ENCODE assay signal across 15 cellular contexts in the genomic region with DNA sequence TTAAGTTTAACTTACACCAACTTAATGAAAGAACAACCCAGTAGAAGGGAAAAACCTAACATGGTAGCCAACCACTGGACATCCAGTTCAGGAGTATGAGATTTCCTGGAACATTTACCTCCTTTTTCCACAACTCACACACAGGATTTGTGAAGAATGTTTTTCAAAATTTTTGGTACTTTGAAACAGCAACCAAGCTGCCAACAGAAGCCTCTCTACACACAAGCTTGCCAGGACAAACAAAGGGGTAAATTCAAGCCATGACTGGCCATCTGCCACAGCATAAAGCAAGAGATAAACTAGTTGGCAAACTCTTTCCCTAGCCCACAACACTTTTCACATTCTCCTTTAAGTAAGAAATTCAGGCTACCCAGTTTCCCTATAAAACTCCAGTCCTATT. TPM values are rescaled to one million over a fixed set of nuclear protein-coding genes. Genes with fewer than 3 reads are reported as not detected.
DNase-seq lines count a peak whose midpoint lies in the region; ATAC-seq and TF ChIP-seq lines count a peak whose summit lies in the region.
"Had no signal": no experiment of that assay in that cellular context is flagged by ENCODE, and none has a peak within 500 bp of the region (broad histone marks: within the 10 kb centered on the region; RNA-seq: fewer than 3 reads in every experiment).

No MANE protein-coding gene starts in this region.

- no peaks in the 10 kb centered on the region for H3K4me1 Mint-ChIP-seq in MCF 10A (ENCODE audit: insufficient read depth, unreplicated experiment)
- peaks cover 84% of the 10 kb centered on the region for H3K4me1 Mint-ChIP-seq in activated naive CD8-positive, alpha-beta T cell (ENCODE audit: low read depth)
- H3K4me1 Mint-ChIP-seq: nephron progenitor cell had no signal

- no peak overlapping the region for H2BK15ac ChIP-seq in mesenchymal stem cell (ENCODE audit: low read depth, poor library complexity, severe bottlenecking)

- H4K20me1 ChIP-seq in mammary epithelial cell (ENCODE audit: insufficient read depth, low read length), result no peaks in the 10 kb centered on the region

- H3K4ac ChIP-seq in mesenchymal stem cell (ENCODE audit: low read depth in 1 of 2, low read length in 2 of 2), result no peak overlapping the region

- H3K4me2 ChIP-seq in mammary epithelial cell (ENCODE audit: insufficient read depth, low read depth, low read length) (no peak overlapping the region), mesenchymal stem cell (ENCODE audit: low read length, poor library complexity, severe bottlenecking) (no peak overlapping the region)
- H3K4me2 ChIP-seq: smooth muscle cell had no signal

- no peak overlapping the region for H2AFZ ChIP-seq in mammary epithelial cell (ENCODE audit: low read depth, low read length)
- no peak overlapping the region for H2AFZ ChIP-seq in mesenchymal stem cell (ENCODE audit: low read depth, low read length)

- no peak overlapping the region for H3K27ac ChIP-seq in mammary epithelial cell (ENCODE audit: insufficient read depth, low read depth, low read length)
- H3K27ac ChIP-seq in right atrium auricular region, result peak overlapping the region; percentile 44 to 71
- H3K27ac ChIP-seq in testis, result no peak overlapping the region
- H3K27ac ChIP-seq in tibial artery, result peak overlapping the region in 1 of 2 donors; percentile 45
- H3K27ac ChIP-seq in mesenchymal stem cell (ENCODE audit: low read length, poor library complexity, severe bottlenecking), result no peak overlapping the region

- H3K79me1 ChIP-seq in mesenchymal stem cell (replicated peaks; ENCODE audit: low read length, poor library complexity, severe bottlenecking), result no peaks in the 10 kb centered on the region

- no peak overlapping the region for H3K4me3 Mint-ChIP-seq in MCF 10A (ENCODE audit: unreplicated experiment)
- H3K4me3 Mint-ChIP-seq in activated naive CD8-positive, alpha-beta T cell, result peak overlapping the region; percentile 40
- H3K4me3 Mint-ChIP-seq: nephron progenitor cell had no signal

- H3K9me3 ChIP-seq in mammary epithelial cell (replicated peaks; ENCODE audit: insufficient read depth, low read length), result no peaks in the 10 kb centered on the region
- no peaks in the 10 kb centered on the region for H3K9me3 ChIP-seq in right atrium auricular region
- no peaks in the 10 kb centered on the region for H3K9me3 ChIP-seq in testis
- H3K9me3 ChIP-seq in tibial artery, result no peaks in the 10 kb centered on the region
- no peaks in the 10 kb centered on the region for H3K9me3 ChIP-seq in mesenchymal stem cell (ENCODE audit: control insufficient read depth, low read length)

- H3K23ac ChIP-seq in mesenchymal stem cell (ENCODE audit: low read length in 2 of 2), result no peak overlapping the region

- H3K14ac ChIP-seq in mesenchymal stem cell (ENCODE audit: low read length in 2 of 2), result no peak overlapping the region

- H3K27ac Mint-ChIP-seq in MCF 10A (ENCODE audit: low read depth, unreplicated experiment), result no peak overlapping the region
- peak overlapping the region; percentile 96 for H3K27ac Mint-ChIP-seq in activated naive CD8-positive, alpha-beta T cell
- H3K27ac Mint-ChIP-seq: activated T-helper 2 cell treated with anti-CD3 and anti-CD28 coated beads, Interferon-gamma antibody, Interleukin-2, Interleukin-4, amounts not matched to agents 10 μg/mL and 5 μg/mL and 100 μg/mL, durations not matched to agents 14 hours and 24 hours and 36 hours; nephron progenitor cell had no signal

- POLR2A ChIA-PET in MCF 10A (lab: Yijun Ruan, JAX), result interaction anchor here (1.0 kb wide), 1 partner anchor 11 kb away, joined by 3 read pairs; no protein-coding TSS in a partner anchor

- no peaks in the 10 kb centered on the region for H3K79me2 ChIP-seq in mammary epithelial cell (ENCODE audit: insufficient read depth, low read length)

- H2BK120ac ChIP-seq in mesenchymal stem cell (ENCODE audit: low read depth, low read length), result no peak overlapping the region

- TF ChIP-seq CTCF in MCF 10A (IDR thresholded peaks at IDR 0.05; ENCODE audit: unreplicated experiment) (no peak), mammary epithelial cell (conservative IDR thresholded peaks at IDR 0.05 in 1 of 2, IDR thresholded peaks at IDR 0.05 in 1 of 2; ENCODE audit: extremely low read depth in 1 of 2, insufficient read depth in 1 of 2, low read depth in 1 of 2, low read length in 2 of 2) (no peak), right atrium auricular region (IDR thresholded peaks at IDR 0.05) (no peak), testis (IDR thresholded peaks at IDR 0.05) (no peak), tibial artery (IDR thresholded peaks at IDR 0.05) (no peak)

- no peaks in the 10 kb centered on the region for H3K9me3 Mint-ChIP-seq in MCF 10A (ENCODE audit: unreplicated experiment)
- no peaks in the 10 kb centered on the region for H3K9me3 Mint-ChIP-seq in activated naive CD8-positive, alpha-beta T cell (ENCODE audit: low read depth)
- H3K9me3 Mint-ChIP-seq: activated T-helper 2 cell treated with anti-CD3 and anti-CD28 coated beads, Interferon-gamma antibody, Interleukin-2, Interleukin-4, amounts not matched to agents 10 μg/mL and 5 μg/mL and 100 μg/mL, durations not matched to agents 14 hours and 24 hours and 36 hours; nephron progenitor cell had no signal

- H3K4me1 ChIP-seq in mammary epithelial cell (ENCODE audit: insufficient read depth, low read length) (no peaks in the 10 kb centered on the region), right atrium auricular region (peaks cover 0 to 45% of the 10 kb centered on the region in 2 donors), testis (peaks cover 14% of the 10 kb centered on the region), tibial artery (peaks cover 0 to 41% (median 15%) of the 10 kb centered on the region in 4 donors), mesenchymal stem cell (ENCODE audit: control insufficient read depth, insufficient read depth, low read depth, low read length) (no peaks in the 10 kb centered on the region)

- no peak overlapping the region for H3K18ac ChIP-seq in mesenchymal stem cell (ENCODE audit: low read depth in 1 of 2, low read length in 2 of 2)

- H4K8ac ChIP-seq in mesenchymal stem cell (ENCODE audit: low read length), result no peak overlapping the region

- no TSS peak for BruUV-seq in MCF 10A (replicated peaks; lab: Mats Ljungman, UMichigan)
- no TSS peak for BruUV-seq in mammary epithelial cell (replicated peaks; lab: Mats Ljungman, UMichigan)

- H3K36me3 ChIP-seq in mammary epithelial cell (ENCODE audit: insufficient read depth, low read length), result no peaks in the 10 kb centered on the region
- H3K36me3 ChIP-seq in right atrium auricular region, result no peaks in the 10 kb centered on the region
- H3K36me3 ChIP-seq in testis (ENCODE audit: low read depth, missing control alignments), result no peaks in the 10 kb centered on the region
- no peaks in the 10 kb centered on the region for H3K36me3 ChIP-seq in tibial artery
- no peaks in the 10 kb centered on the region for H3K36me3 ChIP-seq in mesenchymal stem cell (ENCODE audit: control insufficient read depth in 1 of 2, insufficient read depth in 2 of 2, low read depth in 1 of 2, low read length in 2 of 2)

- H3K4me3 ChIP-seq in mammary epithelial cell (replicated peaks in 1 of 3; ENCODE audit: insufficient read depth in 1 of 3, low read depth in 2 of 3, low read length in 3 of 3) (no peak overlapping the region), right atrium auricular region (no peak overlapping the region), testis (no peak overlapping the region), tibial artery (no peak overlapping the region), mesenchymal stem cell (ENCODE audit: insufficient read depth in 1 of 2, low read depth in 1 of 2, low read length in 2 of 2) (no peak overlapping the region)
- H3K4me3 ChIP-seq: smooth muscle cell had no signal

- DNase-seq in MCF 10A (ENCODE audit: unreplicated experiment) (peak; percentile 8), mammary epithelial cell (no peak), right atrium auricular region (ENCODE audit: low spot score) (no peak), testis (peak; percentile 63), tibial artery (no peak), mesenchymal stem cell (no peak)
- DNase-seq: central memory CD4-positive, alpha-beta T cell; NCI-H1436 treated with DMSO at 0.1 percent for 48 hours; NCI-H748 treated with DMSO at 0.1 percent for 48 hours; nephron progenitor cell had no signal

- H2BK5ac ChIP-seq in mesenchymal stem cell (ENCODE audit: low read depth, low read length, poor library complexity, severe bottlenecking), result no peak overlapping the region

- no peak for ATAC-seq in GM18498 (IDR thresholded peaks at IDR 0.05; ENCODE audit: unreplicated experiment)
- ATAC-seq: HCT116 had no signal

- intact Hi-C loops in MCF 10A (cut with micrococcal nuclease), result no loop called here
- intact Hi-C loops in mammary epithelial cell (cut with micrococcal nuclease), result no loop called here
- intact Hi-C loops in testis (cut with DNase I; ENCODE audit: low total_unique reads), result no loop called here
- intact Hi-C loops in tibial artery (cut with DNase I; ENCODE audit: low total_unique reads), result no loop called here

- no peak overlapping the region for H4K91ac ChIP-seq in mesenchymal stem cell (ENCODE audit: low read length)

- dilution Hi-C loops in mammary epithelial cell (cut with HindIII; ENCODE audit: low sequenced_read_pairs), result loop anchor here (5.0 to 10.0 kb wide), 2 partner anchors 68 to 545 kb away; a partner anchor contains a TSS

- TF ChIP-seq POLR2A in testis (IDR thresholded peaks at IDR 0.05), result no peak

- no peaks in the 10 kb centered on the region for H3K27me3 ChIP-seq in mammary epithelial cell (ENCODE audit: insufficient read depth, low read length)
- H3K27me3 ChIP-seq in right atrium auricular region, result no peaks in the 10 kb centered on the region
- no peaks in the 10 kb centered on the region for H3K27me3 ChIP-seq in testis
- no peaks in the 10 kb centered on the region for H3K27me3 ChIP-seq in tibial artery
- H3K27me3 ChIP-seq in mesenchymal stem cell (ENCODE audit: control insufficient read depth in 1 of 2, insufficient read depth in 1 of 2, low read length in 2 of 2), result peaks cover 20 to 36% of the 10 kb centered on the region in 2 experiments

- no peak overlapping the region for H2AK5ac ChIP-seq in mesenchymal stem cell (ENCODE audit: low read length, severe bottlenecking)

- no peak overlapping the region for H2BK12ac ChIP-seq in mesenchymal stem cell (ENCODE audit: low read length in 2 of 2)

- in situ Hi-C loops in mammary epithelial cell (cut with MboI; ENCODE audit: low sequenced_read_pairs in 2 of 2), result no loop called here

- H3K9ac ChIP-seq in mammary epithelial cell (ENCODE audit: insufficient read depth, low read length), result no peak overlapping the region
- no peak overlapping the region for H3K9ac ChIP-seq in mesenchymal stem cell (ENCODE audit: low read length)

- CTCF ChIA-PET in MCF 10A (lab: Yijun Ruan, JAX) (interaction anchor here (0.6 to 1.0 kb wide), 2 partner anchors 13 to 28 kb away, joined by 3 read pairs; no protein-coding TSS in a partner anchor), mammary epithelial cell (lab: Charles Lee; ENCODE audit: low non-redundant PET) (no interaction called here)

- no peaks in the 10 kb centered on the region for H3K27me3 Mint-ChIP-seq in MCF 10A (ENCODE audit: insufficient read depth, unreplicated experiment)
- no peaks in the 10 kb centered on the region for H3K27me3 Mint-ChIP-seq in activated naive CD8-positive, alpha-beta T cell

- no peaks in the 10 kb centered on the region for H3K36me3 Mint-ChIP-seq in MCF 10A (ENCODE audit: insufficient read depth, unreplicated experiment)
- peaks cover 8% of the 10 kb centered on the region for H3K36me3 Mint-ChIP-seq in activated naive CD8-positive, alpha-beta T cell

RNA-seq across cellular contexts. Expression of a gene that starts 21.4 kb away (rescaled TPM):
- total RNA-seq in MCF 10A (2022) (3.7 and 4.6 TPM in 2 replicates), mammary epithelial cell (1 to 10 TPM; 2.0 to 4.3 TPM), right atrium auricular region (10 to 100 TPM; 13.2 to 37.4 TPM), testis (10 to 100 TPM; 13.8 to 13.9 TPM)
- polyA plus RNA-seq in mammary epithelial cell (0.79 TPM), testis (ENCODE audit: insufficient read depth, low read depth, low replicate concordance) (12.1 TPM)
- polyA minus RNA-seq in mammary epithelial cell, result 2.3 TPM
- polyA plus RNA-seq in mesenchymal stem cell (2013, experiment 1 of 2), result 0.33 TPM
- 0.48 TPM for polyA plus RNA-seq in mesenchymal stem cell (2013, experiment 2 of 2)

Comparison
In these comparisons a context has a peak if more than half of its experiments do, and no peak if none do; other contexts are left out.
1. DNase-seq: peak in MCF 10A (single experiment) and testis (single experiment); none in mammary epithelial cell (single experiment), right atrium auricular region (single experiment), tibial artery (0 of 2) and mesenchymal stem cell (single experiment).
2. H3K27ac ChIP-seq: peak in right atrium auricular region (2 of 2); none in mammary epithelial cell (single experiment), testis (0 of 2) and mesenchymal stem cell (single experiment).